Comparison of ENCODE assay signal across 19 cellular contexts in the genomic region with DNA sequence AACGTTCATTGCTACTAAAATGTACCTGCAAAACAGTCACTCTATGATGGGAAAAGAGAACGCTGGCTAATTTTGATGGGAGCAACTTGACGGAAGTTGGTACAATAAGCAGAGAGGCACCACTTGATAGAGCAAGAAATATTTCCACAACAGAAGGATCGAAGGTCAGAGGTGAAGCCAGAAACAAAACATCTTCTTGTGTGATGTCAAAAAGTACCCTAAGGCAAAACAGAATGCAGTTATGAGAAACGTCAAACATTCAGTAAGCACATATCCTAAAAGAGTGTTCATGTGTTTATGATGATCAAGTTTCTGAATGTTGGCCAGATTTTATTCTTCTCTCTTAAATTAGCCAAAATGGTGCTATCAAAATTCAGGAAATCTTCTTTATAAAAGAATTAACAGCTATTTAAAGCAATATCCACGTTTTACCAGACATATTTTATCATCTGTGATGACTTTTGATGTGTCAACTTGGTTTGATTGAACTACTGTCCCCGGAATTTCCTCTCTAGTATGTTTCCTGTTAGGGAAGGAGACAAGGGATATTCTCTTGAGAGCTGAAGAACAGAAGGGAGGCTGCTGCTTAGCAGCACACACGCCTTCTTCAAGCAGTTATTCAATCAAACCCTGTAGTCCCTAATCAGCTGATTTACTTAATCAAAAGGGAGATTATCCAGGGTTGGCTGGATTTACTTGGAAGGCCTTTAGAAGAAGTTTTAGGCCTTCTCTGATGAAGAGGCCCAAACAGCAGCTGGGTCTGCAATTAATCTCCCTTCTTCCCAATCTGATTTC. TPM values are rescaled to one million over a fixed set of nuclear protein-coding genes. Genes with fewer than 3 reads are reported as not detected.
DNase-seq lines count a peak whose midpoint lies in the region; ATAC-seq, FAIRE-seq and TF ChIP-seq lines count a peak whose summit lies in the region.
"Had no signal": no experiment of that assay in that cellular context is flagged by ENCODE, and none has a peak within 500 bp of the region (broad histone marks: within the 10 kb centered on the region; RNA-seq: fewer than 3 reads in every experiment).

No MANE protein-coding gene starts in this region.

- H3K4me2 ChIP-seq in IMR-90 (ENCODE audit: low read depth, low read length) = no peak overlapping the region
- H3K4me2 ChIP-seq: PC-9 had no signal

- intact Hi-C loops in IMR-90 (cut with micrococcal nuclease) = loop anchor here (5.0 kb wide), 1 partner anchor 44 kb away; no protein-coding TSS in a partner anchor
- intact Hi-C loops in right lobe of liver (cut with DNase I) = no loop called here
- intact Hi-C loops in MCF 10A (cut with micrococcal nuclease) = no loop called here

- ATAC-seq in IMR-90 (ENCODE audit: low read depth) (no peak), right lobe of liver (no peak)
- ATAC-seq: GM12878, Right ventricle myocardium inferior, SK-N-SH treated with all-trans-retinoic acid at 6 μM for 48 hours had no signal

- H3K27ac Mint-ChIP-seq in brain = peak overlapping the region in 4 of 5 experiments; percentile 80 to 96 (median 87)
- H3K27ac Mint-ChIP-seq in mesothelial cell of epicardium = peak overlapping the region; percentile 65
- H3K27ac Mint-ChIP-seq in MCF 10A (ENCODE audit: low read depth, unreplicated experiment) = no peak overlapping the region
- H3K27ac Mint-ChIP-seq: H9 had no signal

- no peak for TF ChIP-seq CTCF in IMR-90 (conservative IDR thresholded peaks at IDR 0.05; ENCODE audit: low read depth, low read length)
- no peak for TF ChIP-seq CTCF in brain (conservative IDR thresholded peaks at IDR 0.05)
- TF ChIP-seq CTCF in mesothelial cell of epicardium (IDR thresholded peaks at IDR 0.05; ENCODE audit: unreplicated experiment) = no peak
- no peak for TF ChIP-seq CTCF in right lobe of liver (IDR thresholded peaks at IDR 0.05)
- no peak for TF ChIP-seq CTCF in MCF 10A (IDR thresholded peaks at IDR 0.05; ENCODE audit: unreplicated experiment)

- no TSS peak for BruUV-seq in IMR-90 (replicated peaks; lab: Mats Ljungman, UMichigan)
- BruUV-seq in MCF 10A (replicated peaks; lab: Mats Ljungman, UMichigan) = no TSS peak

- H4K5ac ChIP-seq in IMR-90 (ENCODE audit: low read depth, low read length) = no peak overlapping the region

- H2BK120ac ChIP-seq in IMR-90 (ENCODE audit: low read depth, low read length) = no peak overlapping the region

- DNase-seq in IMR-90 (no peak), mesothelial cell of epicardium (ENCODE audit: low spot score in 2 of 2, unreplicated experiment in 2 of 2) (no peak), right lobe of liver (no peak), small intestine (no peak), MCF 10A (ENCODE audit: unreplicated experiment) (no peak)
- no peak for DNase-seq in activated CD4-positive, alpha-beta T cell treated with anti-CD3 and anti-CD28 coated beads, Interleukin-2, amount 50 U/mL, for 48 hours
- DNase-seq: DMS153, EL, H9, Kasumi-1, NCI-H1417 treated with DMSO at 0.1 percent for 48 hours, NCI-H2081, NCI-H526 treated with DMSO at 0.1 percent for 48 hours, PC-9 had no signal

- 0 out of 2 replicates have a peak overlapping the region, but pooled peaks have one; percentile 46 for H3K23ac ChIP-seq in IMR-90 (ENCODE audit: low read depth, low read length)

- H3K79me1 ChIP-seq in IMR-90 (ENCODE audit: low read depth in 1 of 2, low read length in 2 of 2) = no peaks in the 10 kb centered on the region

- H3K56ac ChIP-seq in IMR-90 (ENCODE audit: extremely low read depth, insufficient read depth, low read length) = no peak overlapping the region

- H3K4ac ChIP-seq in IMR-90 (ENCODE audit: low read depth, low read length) = no peak overlapping the region

- no peak overlapping the region for H2AK9ac ChIP-seq in IMR-90 (replicated peaks; ENCODE audit: low read depth, low read length, poor library complexity)

- in situ Hi-C loops in IMR-90 (cut with MboI; ENCODE audit: low sequenced_read_pairs) = no loop called here

- H3K27me3 ChIP-seq in IMR-90 (ENCODE audit: control insufficient read depth, insufficient read depth, low read length) = no peaks in the 10 kb centered on the region
- H3K27me3 ChIP-seq in right lobe of liver = no peaks in the 10 kb centered on the region
- H3K27me3 ChIP-seq in small intestine (ENCODE audit: control insufficient read depth in 2 of 2, insufficient read depth in 2 of 2, low read length in 2 of 2) = no peaks in the 10 kb centered on the region

- no peak overlapping the region for H4K91ac ChIP-seq in IMR-90 (ENCODE audit: insufficient read depth, low read depth, low read length)

- H3K4me1 Mint-ChIP-seq in brain (peaks cover 42% of the 10 kb centered on the region), mesothelial cell of epicardium (peaks cover 20% of the 10 kb centered on the region), MCF 10A (ENCODE audit: insufficient read depth, unreplicated experiment) (no peaks in the 10 kb centered on the region)
- H3K4me1 Mint-ChIP-seq: H9 had no signal

- WGBS in IMR-90 (ENCODE audit: extremely low coverage in 2 of 2, insufficient read length in 1 of 2), 2 experiments = 80% methylated on average over 1 of the region's 8 CpGs; no CpG with 5 or more reads in 1 of the 2 experiments
- 65% methylated on average over 8 of the region's 8 CpGs for WGBS in right lobe of liver (ENCODE audit: insufficient coverage, low coverage, low lambda C conversion rate, missing lambda C conversion rate)
- WGBS in small intestine, 3 donors = 69 to 79% (median 75%) methylated on average over 8 of the region's 8 CpGs

- POLR2A ChIA-PET in IMR-90 (lab: Charles Lee; ENCODE audit: unreplicated experiment) = no interaction called here
- POLR2A ChIA-PET in MCF 10A (lab: Yijun Ruan, JAX) = no interaction called here

- H3K14ac ChIP-seq in IMR-90 (replicated peaks; ENCODE audit: low read depth, low read length) = no peak overlapping the region

- H3K4me1 ChIP-seq in IMR-90 (ENCODE audit: control insufficient read depth, insufficient read depth, low read length) (no peaks in the 10 kb centered on the region), right lobe of liver (no peaks in the 10 kb centered on the region), small intestine (ENCODE audit: control insufficient read depth in 2 of 2, insufficient read depth in 1 of 2, low read depth in 1 of 2, low read length in 1 of 2) (no peaks in the 10 kb centered on the region)

- H3K9ac ChIP-seq in IMR-90 (ENCODE audit: low read depth, low read length) = no peak overlapping the region

- dilution Hi-C loops in IMR-90 (cut with HindIII; ENCODE audit: low sequenced_read_pairs, unreplicated experiment) = no loop called here

- H3K36me3 Mint-ChIP-seq in brain (peaks cover 57% of the 10 kb centered on the region), mesothelial cell of epicardium (peaks cover 34% of the 10 kb centered on the region), MCF 10A (ENCODE audit: insufficient read depth, unreplicated experiment) (peaks cover 11% of the 10 kb centered on the region)

- no peak overlapping the region for H2BK5ac ChIP-seq in IMR-90 (ENCODE audit: low read depth, low read length, poor library complexity, severe bottlenecking)

- peaks cover 3 to 11% (median 8%) of the 10 kb centered on the region in 5 experiments for H3K9me3 Mint-ChIP-seq in brain
- H3K9me3 Mint-ChIP-seq in mesothelial cell of epicardium = peaks cover 4% of the 10 kb centered on the region
- no peaks in the 10 kb centered on the region for H3K9me3 Mint-ChIP-seq in MCF 10A (ENCODE audit: unreplicated experiment)

- TF ChIP-seq POLR2A in IMR-90 (IDR thresholded peaks at IDR 0.05; ENCODE audit: low read depth, low read length) (no peak), right lobe of liver (IDR thresholded peaks at IDR 0.05) (no peak)

- H3K18ac ChIP-seq in IMR-90 (ENCODE audit: low read depth, low read length) = no peak overlapping the region

- no peak overlapping the region for H2BK20ac ChIP-seq in IMR-90 (ENCODE audit: low read depth, low read length)

- H3K36me3 ChIP-seq in IMR-90 (ENCODE audit: control insufficient read depth, insufficient read depth, low read length) (peaks cover 4% of the 10 kb centered on the region; the same call in 1 of the 2 replicates), right lobe of liver (peaks cover 0 to 15% (median 2%) of the 10 kb centered on the region in 4 donors), small intestine (ENCODE audit: control insufficient read depth in 2 of 2, insufficient read depth in 2 of 2, low read length in 2 of 2) (peaks cover 0 to 2% of the 10 kb centered on the region in 2 donors)

- no peak for FAIRE-seq in small intestine (lab: Jason Lieb, UNC)
- FAIRE-seq: GM12878, GM18507 had no signal

- H3K27me3 Mint-ChIP-seq in brain (no peaks in the 10 kb centered on the region), mesothelial cell of epicardium (ENCODE audit: low read depth) (no peaks in the 10 kb centered on the region), MCF 10A (ENCODE audit: insufficient read depth, unreplicated experiment) (no peaks in the 10 kb centered on the region)

- no peak for TF ChIP-seq RAD21 in IMR-90 (IDR thresholded peaks at IDR 0.05; ENCODE audit: low read length)

- no peak overlapping the region for H2AFZ ChIP-seq in IMR-90 (replicated peaks; ENCODE audit: low read length, poor library complexity)
- H2AFZ ChIP-seq: PC-9 had no signal

- H3K4me3 Mint-ChIP-seq in brain (peak overlapping the region in 2 of 5 experiments; percentile 12 to 27), mesothelial cell of epicardium (no peak overlapping the region), MCF 10A (ENCODE audit: unreplicated experiment) (no peak overlapping the region)
- H3K4me3 Mint-ChIP-seq: H9 had no signal

- CTCF ChIA-PET in IMR-90 (lab: Yijun Ruan, JAX) = no interaction called here
- CTCF ChIA-PET in MCF 10A (lab: Yijun Ruan, JAX) = interaction anchor here (0.9 kb wide), 1 partner anchor 423 kb away, joined by 3 read pairs; a partner anchor contains a TSS

- H2AK5ac ChIP-seq in IMR-90 (ENCODE audit: low read depth, low read length) = no peak overlapping the region

- no peak overlapping the region for H3K4me3 ChIP-seq in IMR-90 (ENCODE audit: insufficient read depth, low read depth, low read length)
- H3K4me3 ChIP-seq in right lobe of liver = no peak overlapping the region
- H3K4me3 ChIP-seq in small intestine (ENCODE audit: low read depth in 1 of 2, low read length in 2 of 2) = no peak overlapping the region
- H3K4me3 ChIP-seq: GM12878, PC-9 had no signal

- H3K9me1 ChIP-seq in IMR-90 (ENCODE audit: insufficient read depth, low read length) = no peaks in the 10 kb centered on the region; the same call in 1 of the 2 replicates

- H4K8ac ChIP-seq in IMR-90 (ENCODE audit: low read depth in 2 of 2, low read length in 2 of 2) = no peak overlapping the region

- H3K27ac ChIP-seq in IMR-90 (ENCODE audit: insufficient read depth, low read length) (no peak overlapping the region), right lobe of liver (no peak overlapping the region), small intestine (ENCODE audit: low read depth in 1 of 2, low read length in 1 of 2) (no peak overlapping the region)
- H3K27ac ChIP-seq: PC-9 had no signal

- no peaks in the 10 kb centered on the region for H4K20me1 ChIP-seq in IMR-90 (ENCODE audit: insufficient read depth, low read length)

- H2BK15ac ChIP-seq in IMR-90 (ENCODE audit: low read depth, low read length) = no peak overlapping the region

- H3K9me3 ChIP-seq in IMR-90 (ENCODE audit: control insufficient read depth, insufficient read depth, low read length) = no peaks in the 10 kb centered on the region
- H3K9me3 ChIP-seq in right lobe of liver = no peaks in the 10 kb centered on the region
- no peaks in the 10 kb centered on the region for H3K9me3 ChIP-seq in small intestine (ENCODE audit: control insufficient read depth, low read depth)

RNA-seq across cellular contexts. Expression of a gene that starts 15.7 kb away (rescaled TPM):
- total RNA-seq in IMR-90 (2012; rRNA removed) (12.0 and 13.1 TPM in 2 replicates), mesothelial cell of epicardium (18.0 to 26.1 TPM (median 21.9 TPM) in 3 replicates), right lobe of liver (10 to 100 TPM in 1 of 6 experiments, 1 to 10 TPM in 5; 4.8 to 10.1 (median 5.5) TPM), MCF 10A (2022) (10.8 and 12.9 TPM in 2 replicates)
- polyA plus RNA-seq in IMR-90 (2012; rRNA removed) (3.5 and 4.7 TPM in 2 replicates), brain (ENCODE audit: insufficient read depth, low read depth, low replicate concordance) (2.4 TPM), small intestine (1 to 10 TPM; 1.9 to 4.2 (median 4.0) TPM)
- 0.66 and 0.74 TPM in 2 replicates for polyA plus RNA-seq in IMR-90 (2012; cell fraction: cytosol; rRNA removed)
- 1.0 and 8.4 TPM in 2 replicates for polyA plus RNA-seq in IMR-90 (2012; cell fraction: nucleus; rRNA removed; ENCODE audit: low replicate concordance)
